Comparison of ENCODE assay signal across 23 cellular contexts in genomic region chr7:148720472-148720871, GRCh38. TPM values are rescaled to one million over a fixed set of nuclear protein-coding genes. Genes with fewer than 3 reads are reported as not detected.
DNase-seq lines count a peak whose midpoint lies in the region; ATAC-seq and TF ChIP-seq lines count a peak whose summit lies in the region.
"Had no signal": no experiment of that assay in that cellular context is flagged by ENCODE, and none has a peak within 500 bp of the region (broad histone marks: within the 10 kb centered on the region; RNA-seq: fewer than 3 reads in every experiment).

No MANE protein-coding gene starts in this region.

- H4K20me1 ChIP-seq in osteoblast (ENCODE audit: insufficient read depth, low read length) = peaks cover 80% of the 10 kb centered on the region

- no peaks in the 10 kb centered on the region for H3K27me3 ChIP-seq in osteoblast (ENCODE audit: insufficient read depth, low read length)
- H3K27me3 ChIP-seq: BE2C, right lobe of liver, upper lobe of left lung had no signal

- H2AFZ ChIP-seq in osteoblast (ENCODE audit: low read length) = no peak overlapping the region
- H2AFZ ChIP-seq: parathyroid adenoma had no signal

- H3K4me3 ChIP-seq in osteoblast (ENCODE audit: insufficient read depth, low read length) = no peak overlapping the region
- H3K4me3 ChIP-seq: right lobe of liver, upper lobe of left lung had no signal

- peak overlapping the region; percentile 34 for H3K27ac Mint-ChIP-seq in activated T-cell treated with anti-CD3 and anti-CD28 coated beads, Interleukin-2, amount 50 U/mL, for 24 hours
- peak overlapping the region; percentile 25 for H3K27ac Mint-ChIP-seq in T-helper 17 cell

- H3K4me3 Mint-ChIP-seq in activated T-cell treated with anti-CD3 and anti-CD28 coated beads, Interleukin-2, amount 50 U/mL, for 24 hours = no peak overlapping the region
- H3K4me3 Mint-ChIP-seq in T-helper 17 cell = peak overlapping the region; percentile 49

- ATAC-seq in T-helper 17 cell (no peak), HG02840 (IDR thresholded peaks at IDR 0.05; ENCODE audit: low FRiP score, unreplicated experiment) (no peak), HG03432 (IDR thresholded peaks at IDR 0.05; ENCODE audit: unreplicated experiment) (no peak)
- ATAC-seq: right lobe of liver had no signal

- peaks cover 90% of the 10 kb centered on the region for H3K4me1 Mint-ChIP-seq in activated T-cell treated with anti-CD3 and anti-CD28 coated beads, Interleukin-2, amount 50 U/mL, for 24 hours (ENCODE audit: low read depth)
- peaks cover 59% of the 10 kb centered on the region for H3K4me1 Mint-ChIP-seq in T-helper 17 cell

- no peak for DNase-seq in activated T-cell treated with anti-CD3 and anti-CD28 coated beads, Interleukin-2, amount 50 U/mL, for 24 hours
- DNase-seq in activated T-cell treated with anti-CD3 and anti-CD28 coated beads for 4 hours (no peak), T-helper 17 cell (no peak), fibroblast of gingiva (ENCODE audit: low read depth) (peak; percentile 28), osteoblast (ENCODE audit: insufficient read length, low spot score, missing footprints) (no peak), CD1c-positive myeloid dendritic cell (ENCODE audit: extremely low spot score) (no peak)
- DNase-seq: 8988T; activated CD4-positive, alpha-beta T cell treated with anti-CD3 and anti-CD28 coated beads, Interleukin-2, amount 50 U/mL, for 4 hours; activated CD8-positive, alpha-beta memory T cell treated with anti-CD3 and anti-CD28 coated beads, Interleukin-2, amount 50 U/mL, for 48 hours; BE2C; Calu3; caudate nucleus; GOT3; NCI-H1694 treated with DMSO at 0.1 percent for 48 hours; NCI-H2171 treated with DMSO at 0.1 percent for 48 hours; NCI-H524 treated with DMSO at 0.1 percent for 48 hours; right lobe of liver; T-helper 2 cell; upper lobe of left lung had no signal

- no peaks in the 10 kb centered on the region for H3K9me3 Mint-ChIP-seq in activated T-cell treated with anti-CD3 and anti-CD28 coated beads, Interleukin-2, amount 50 U/mL, for 24 hours

- H3K79me2 ChIP-seq in osteoblast (ENCODE audit: insufficient read depth, low read length) = peaks cover 100% of the 10 kb centered on the region

- H3K4me2 ChIP-seq in osteoblast (ENCODE audit: insufficient read depth, low read length) = peak overlapping the region; percentile 10

- no peak overlapping the region for H3K27ac ChIP-seq in osteoblast (ENCODE audit: low read depth, low read length)
- H3K27ac ChIP-seq: epithelial cell of prostate, parathyroid adenoma, right lobe of liver, upper lobe of left lung had no signal

- TF ChIP-seq CTCF in osteoblast (IDR thresholded peaks at IDR 0.05; ENCODE audit: extremely low read depth, low read depth, low read length) = no peak

- H3K27me3 Mint-ChIP-seq in activated T-cell treated with anti-CD3 and anti-CD28 coated beads, Interleukin-2, amount 50 U/mL, for 24 hours = no peaks in the 10 kb centered on the region
- H3K27me3 Mint-ChIP-seq in T-helper 17 cell = no peaks in the 10 kb centered on the region

- H3K36me3 ChIP-seq in osteoblast (ENCODE audit: insufficient read depth, low read length) = no peaks in the 10 kb centered on the region
- H3K36me3 ChIP-seq: BE2C, right lobe of liver, upper lobe of left lung had no signal

- H3K9me3 ChIP-seq in T-helper 17 cell (ENCODE audit: control insufficient read depth, low read length, poor library complexity, severe bottlenecking) (no peaks in the 10 kb centered on the region), osteoblast (ENCODE audit: low read depth, low read length) (no peaks in the 10 kb centered on the region)
- H3K9me3 ChIP-seq: BE2C, right lobe of liver, upper lobe of left lung had no signal

- H3K4me1 ChIP-seq in osteoblast (ENCODE audit: insufficient read depth, low read length) = peaks cover 5% of the 10 kb centered on the region
- H3K4me1 ChIP-seq: BE2C had no signal

- peaks cover 33% of the 10 kb centered on the region for H3K36me3 Mint-ChIP-seq in activated T-cell treated with anti-CD3 and anti-CD28 coated beads, Interleukin-2, amount 50 U/mL, for 24 hours (ENCODE audit: low read depth)
- H3K36me3 Mint-ChIP-seq in T-helper 17 cell (ENCODE audit: low read depth) = no peaks in the 10 kb centered on the region

RNA-seq across cellular contexts. Expression of gene CUL1, which starts 21.8 kb away (rescaled TPM):
- total RNA-seq in T-helper 17 cell = 10 to 100 TPM; 39.7 to 41.4 TPM
- total RNA-seq in osteoblast = 39.8 and 43.0 TPM in 2 replicates
